ENCODE assay signal across 1 cellular context in genomic region chr9:83992407-83992806, GRCh38.
TF ChIP-seq lines count a peak whose summit lies in the region.

No MANE protein-coding gene starts in this region.

TF ChIP-seq in HepG2, 621 proteins besides CTCF, POLR2A, EP300 and RAD21 (continued from another document):
- peak; percentile 95 for TF ChIP-seq ARID5B (CRISPR knock-in tag; IDR thresholded peaks at IDR 0.05)
- TF ChIP-seq IRF2 (CRISPR knock-in tag; IDR thresholded peaks at IDR 0.05): 0 out of 2 replicates have a peak, but pooled peaks have one; percentile 32
- 0 out of 2 replicates have a peak, but pooled peaks have one; percentile 26 for TF ChIP-seq FOXJ3 (CRISPR knock-in tag; IDR thresholded peaks at IDR 0.05; ENCODE audit: borderline replicate concordance)
- TF ChIP-seq HDAC2 (CRISPR knock-in tag; IDR thresholded peaks at IDR 0.05): peak; percentile 58; the same call in 1 of the 2 replicates
- peak; percentile 92; the same call in 1 of the 3 replicates for TF ChIP-seq MXI1 (IDR thresholded peaks at IDR 0.05; ENCODE audit: borderline replicate concordance, low read depth, low read length)
- peak; percentile 32; the same call in 1 of the 2 replicates for TF ChIP-seq KDM6A (CRISPR knock-in tag; IDR thresholded peaks at IDR 0.05; ENCODE audit: low read depth)
- TF ChIP-seq ZNF281 (CRISPR knock-in tag; IDR thresholded peaks at IDR 0.05; ENCODE audit: borderline replicate concordance): peak; percentile 35; the same call in 1 of the 2 replicates
- TF ChIP-seq ISL2 (CRISPR knock-in tag; IDR thresholded peaks at IDR 0.05): peak; percentile 29; the same call in 1 of the 2 replicates
- TF ChIP-seq ELF3 (CRISPR knock-in tag; IDR thresholded peaks at IDR 0.05): 0 out of 2 replicates have a peak, but pooled peaks have one; percentile 12
- 0 out of 2 replicates have a peak, but pooled peaks have one; percentile 55 for TF ChIP-seq NR2F2 (IDR thresholded peaks at IDR 0.05; ENCODE audit: borderline replicate concordance, low read depth)
- TF ChIP-seq ZNF670 (CRISPR knock-in tag; IDR thresholded peaks at IDR 0.05; ENCODE audit: borderline replicate concordance): no peak
- peak; percentile 55; the same call in 1 of the 2 replicates for TF ChIP-seq THRA (CRISPR knock-in tag; IDR thresholded peaks at IDR 0.05; ENCODE audit: borderline replicate concordance)
- 0 out of 2 replicates have a peak, but pooled peaks have one; percentile 58 for TF ChIP-seq MBD4 (IDR thresholded peaks at IDR 0.05; ENCODE audit: borderline replicate concordance, low read length)
- TF ChIP-seq TFAP4 (IDR thresholded peaks at IDR 0.05; ENCODE audit: borderline replicate concordance, low read depth): peak; percentile 78
- peak; percentile 78; the same call in 1 of the 2 replicates for TF ChIP-seq HOMEZ (CRISPR knock-in tag; IDR thresholded peaks at IDR 0.05; ENCODE audit: low read depth)
- TF ChIP-seq FOXK2 (IDR thresholded peaks at IDR 0.05): peak; percentile 55
- peak; percentile 57; the same call in 1 of the 2 replicates for TF ChIP-seq FOXK1 (CRISPR knock-in tag; IDR thresholded peaks at IDR 0.05; ENCODE audit: borderline replicate concordance, low read depth)
- TF ChIP-seq LCORL (IDR thresholded peaks at IDR 0.05): no peak
- 0 out of 2 replicates have a peak, but pooled peaks have one; percentile 20 for TF ChIP-seq LCORL (CRISPR knock-in tag; IDR thresholded peaks at IDR 0.05)
- no peak for TF ChIP-seq ZBTB14 (CRISPR knock-in tag; IDR thresholded peaks at IDR 0.05)
- 0 out of 2 replicates have a peak, but pooled peaks have one; percentile 64 for TF ChIP-seq SMAD3 (CRISPR knock-in tag; IDR thresholded peaks at IDR 0.05)
- peak; percentile 41; the same call in 1 of the 2 replicates for TF ChIP-seq NFIC (IDR thresholded peaks at IDR 0.05; ENCODE audit: low read length)
- no peak for TF ChIP-seq BORCS8-MEF2B (CRISPR knock-in tag; IDR thresholded peaks at IDR 0.05)
- TF ChIP-seq HNF1A (IDR thresholded peaks at IDR 0.05; ENCODE audit: low read depth): peak; percentile 23; the same call in 1 of the 2 replicates
- TF ChIP-seq HNF1A (CRISPR knock-in tag; IDR thresholded peaks at IDR 0.05; ENCODE audit: borderline replicate concordance): no peak
- peak; percentile 41 for TF ChIP-seq ASH2L (IDR thresholded peaks at IDR 0.05; ENCODE audit: insufficient read length, low read depth, low read length)
- 0 out of 2 replicates have a peak, but pooled peaks have one; percentile 12 for TF ChIP-seq SMC3 (IDR thresholded peaks at IDR 0.05; ENCODE audit: low read length)
- TF ChIP-seq ZNF24 (IDR thresholded peaks at IDR 0.05): no peak
- TF ChIP-seq RXRB (CRISPR knock-in tag; IDR thresholded peaks at IDR 0.05; ENCODE audit: borderline replicate concordance): peak; percentile 77; the same call in 1 of the 2 replicates
- 0 out of 2 replicates have a peak, but pooled peaks have one; percentile 42 for TF ChIP-seq CREB3 (CRISPR knock-in tag; IDR thresholded peaks at IDR 0.05)
- TF ChIP-seq HDAC1 (CRISPR knock-in tag; IDR thresholded peaks at IDR 0.05): peak; percentile 57
- 0 out of 2 replicates have a peak, but pooled peaks have one; percentile 41 for TF ChIP-seq IKZF5 (CRISPR knock-in tag; IDR thresholded peaks at IDR 0.05)
- TF ChIP-seq HNF4G (IDR thresholded peaks at IDR 0.05; ENCODE audit: borderline replicate concordance, low read depth, low read length): 0 out of 2 replicates have a peak, but pooled peaks have one; percentile 12
- no peak for TF ChIP-seq HNF4G (CRISPR knock-in tag; IDR thresholded peaks at IDR 0.05; ENCODE audit: borderline replicate concordance, low read depth)
- TF ChIP-seq ZNF225 (CRISPR knock-in tag; IDR thresholded peaks at IDR 0.05): no peak
- peak; percentile 18; the same call in 1 of the 2 replicates for TF ChIP-seq YEATS2 (CRISPR knock-in tag; IDR thresholded peaks at IDR 0.05; ENCODE audit: borderline replicate concordance)
- peak; percentile 54 to 63; a peak in 3 of 4 replicates for TF ChIP-seq MAFK (conservative IDR thresholded peaks at IDR 0.05 in 1 of 2, IDR thresholded peaks at IDR 0.05 in 1 of 2; ENCODE audit: low read length in 2 of 2)
- TF ChIP-seq ONECUT2 (CRISPR knock-in tag; IDR thresholded peaks at IDR 0.05): peak; percentile 63
- TF ChIP-seq SOX6 (IDR thresholded peaks at IDR 0.05): no peak
- peak; percentile 41; the same call in 1 of the 2 replicates for TF ChIP-seq SOX6 (CRISPR knock-in tag; IDR thresholded peaks at IDR 0.05)
- peak; percentile 85; the same call in 1 of the 2 replicates for TF ChIP-seq NFE2 (CRISPR knock-in tag; IDR thresholded peaks at IDR 0.05)
- no peak for TF ChIP-seq CREB1 (IDR thresholded peaks at IDR 0.05)
- 0 out of 2 replicates have a peak, but pooled peaks have one; percentile 40 for TF ChIP-seq CREB1 (CRISPR knock-in tag; IDR thresholded peaks at IDR 0.05)
TF ChIP-seq in HepG2: peak in this region for 88.
